Comparison of ENCODE assay signal across 14 cellular contexts in the genomic region with DNA sequence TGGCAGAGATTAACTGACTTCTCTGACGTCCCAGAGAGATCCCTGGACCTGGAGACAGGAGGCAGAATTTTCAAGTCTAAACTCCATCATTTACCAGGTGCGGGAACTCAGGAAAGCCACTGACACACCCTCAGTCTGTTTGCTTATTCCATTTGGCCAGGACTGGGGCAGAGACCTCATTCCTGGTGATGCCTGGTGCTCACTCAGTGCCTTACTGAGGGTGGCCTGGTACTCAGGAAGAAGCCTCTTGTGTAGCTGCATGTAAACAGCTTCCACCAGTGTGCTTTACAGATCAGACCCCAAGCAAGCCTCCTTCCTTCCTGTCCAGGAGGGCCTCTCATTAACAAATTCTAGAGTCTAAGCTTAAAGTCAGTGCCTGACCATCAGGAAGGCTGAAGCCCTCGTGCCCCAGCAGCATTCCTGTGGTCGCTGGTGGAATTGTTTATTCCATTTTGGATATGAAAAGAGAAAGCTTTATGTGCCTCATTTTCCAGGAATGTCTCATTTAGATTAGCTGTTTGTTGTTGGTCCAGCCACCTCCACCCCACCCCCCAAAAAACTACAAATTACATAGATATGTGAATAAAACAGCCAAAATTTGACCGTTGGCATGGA.
DNase-seq lines count a peak whose midpoint lies in the region; ATAC-seq and TF ChIP-seq lines count a peak whose summit lies in the region.
"Had no signal": no experiment of that assay in that cellular context is flagged by ENCODE, and none has a peak within 500 bp of the region (broad histone marks: within the 10 kb centered on the region; RNA-seq: fewer than 3 reads in every experiment).

No MANE protein-coding gene starts in this region.

- no peaks in the 10 kb centered on the region for H3K27me3 ChIP-seq in GM23248 (replicated peaks; ENCODE audit: insufficient read depth)
- H3K27me3 ChIP-seq in upper lobe of left lung = no peaks in the 10 kb centered on the region

- H3F3A ChIP-seq in GM23248 (ENCODE audit: insufficient read depth) = peaks cover 22% of the 10 kb centered on the region

- no peaks in the 10 kb centered on the region for H3K36me3 Mint-ChIP-seq in progenitor cell of endocrine pancreas (ENCODE audit: insufficient read depth)

- no peak overlapping the region for H3K4me3 Mint-ChIP-seq in progenitor cell of endocrine pancreas (ENCODE audit: low read depth)
- H3K4me3 Mint-ChIP-seq: activated CD4-positive, alpha-beta T cell treated with anti-CD3 and anti-CD28 coated beads for 36 hours; activated T-helper 17 cell treated with anti-CD3 and anti-CD28 coated beads, Interleukin-2, amount 50 U/mL, for 72 hours; H9 had no signal

- H3K79me2 ChIP-seq in GM23248 (ENCODE audit: insufficient read depth) = no peaks in the 10 kb centered on the region

- H3K9me3 Mint-ChIP-seq in progenitor cell of endocrine pancreas (ENCODE audit: low read depth) = no peaks in the 10 kb centered on the region
- H3K9me3 Mint-ChIP-seq: activated T-helper 17 cell treated with anti-CD3 and anti-CD28 coated beads, Interleukin-2, amount 50 U/mL, for 72 hours; H9 had no signal

- H3K27ac ChIP-seq in GM23248 (peak overlapping the region; percentile 53), upper lobe of left lung (peak overlapping the region in 3 of 4 donors; percentile 5 to 73 (median 31))

- TF ChIP-seq CTCF in fibroblast of villous mesenchyme (IDR thresholded peaks at IDR 0.05; ENCODE audit: insufficient read depth, low read depth, low read length) (no peak), upper lobe of left lung (IDR thresholded peaks at IDR 0.05) (no peak), progenitor cell of endocrine pancreas (IDR thresholded peaks at IDR 0.05; ENCODE audit: unreplicated experiment) (no peak)

- H3K4me1 ChIP-seq in GM23248 (ENCODE audit: insufficient read depth) (peaks cover 38% of the 10 kb centered on the region), upper lobe of left lung (peaks cover 0 to 13% (median 5%) of the 10 kb centered on the region in 4 donors)

- H3K4me1 Mint-ChIP-seq in progenitor cell of endocrine pancreas (ENCODE audit: low read depth) = peaks cover 2% of the 10 kb centered on the region
- H3K4me1 Mint-ChIP-seq: activated CD4-positive, alpha-beta T cell treated with anti-CD3 and anti-CD28 coated beads for 36 hours; activated T-helper 17 cell treated with anti-CD3 and anti-CD28 coated beads, Interleukin-2, amount 50 U/mL, for 72 hours had no signal

- H2AFZ ChIP-seq in GM23248 = peak overlapping the region; percentile 27; the same call in 1 of the 2 replicates

- ATAC-seq in upper lobe of left lung (ENCODE audit: low FRiP score in 2 of 2) (peak in 1 of 2 donors; percentile 8), GM19397 (IDR thresholded peaks at IDR 0.05; ENCODE audit: unreplicated experiment) (no peak)
- ATAC-seq: activated CD4-positive, alpha-beta T cell treated with anti-CD3 and anti-CD28 coated beads for 36 hours; activated T-helper 17 cell treated with anti-CD3 and anti-CD28 coated beads, Interleukin-2, amount 50 U/mL, for 72 hours had no signal

- no peak overlapping the region for H3K4me3 ChIP-seq in GM23248
- H3K4me3 ChIP-seq in fibroblast of villous mesenchyme (ENCODE audit: low read depth, low read length) = no peak overlapping the region
- no peak overlapping the region for H3K4me3 ChIP-seq in upper lobe of left lung

- TF ChIP-seq EP300 in upper lobe of left lung (IDR thresholded peaks at IDR 0.05) = no peak

- H3K36me3 ChIP-seq in GM23248 (ENCODE audit: low read depth) (no peaks in the 10 kb centered on the region), upper lobe of left lung (no peaks in the 10 kb centered on the region)

- in situ Hi-C loops in GM23248 (cut with MboI) (no loop called here), SK-MEL-5 (cut with HindIII; ENCODE audit: low pct_unique_long_range_greater_than_20kb, low sequenced_read_pairs) (no loop called here)

- no peak overlapping the region for H3K27ac Mint-ChIP-seq in progenitor cell of endocrine pancreas
- H3K27ac Mint-ChIP-seq: activated CD4-positive, alpha-beta T cell treated with anti-CD3 and anti-CD28 coated beads for 36 hours; activated T-helper 17 cell treated with anti-CD3 and anti-CD28 coated beads, Interleukin-2, amount 50 U/mL, for 72 hours; H9 had no signal

- peak overlapping the region; percentile 45 for H3K4me2 ChIP-seq in GM23248 (ENCODE audit: unreplicated experiment)

- H3K9me3 ChIP-seq in GM23248 (ENCODE audit: low read depth) = no peaks in the 10 kb centered on the region
- no peaks in the 10 kb centered on the region for H3K9me3 ChIP-seq in upper lobe of left lung

- H3K9me2 ChIP-seq in GM23248 (ENCODE audit: insufficient read depth) = no peaks in the 10 kb centered on the region

- H3K27me3 Mint-ChIP-seq in progenitor cell of endocrine pancreas = peaks cover 60% of the 10 kb centered on the region

- 60 to 64% methylated on average over 5 of the region's 5 CpGs for WGBS in GM23248 (ENCODE audit: low coverage in 1 of 2, low lambda C conversion rate in 2 of 2, missing lambda C conversion rate in 2 of 2), 2 experiments
- 64 to 65% methylated on average over 5 of the region's 5 CpGs for WGBS in upper lobe of left lung, 2 donors

- peak; percentile 75 for DNase-seq in GM23248
- peak; percentile 5 for DNase-seq in SK-MEL-5 (ENCODE audit: low read depth, low spot score)
- DNase-seq in fibroblast of villous mesenchyme (ENCODE audit: low read depth) = peak; percentile 96
- no peak for DNase-seq in upper lobe of left lung
- DNase-seq in NOMO-1 (lab: John Stamatoyannopoulos, UW; ENCODE audit: unreplicated experiment in 2 of 2) = no peak
- no peak for DNase-seq in progenitor cell of endocrine pancreas (ENCODE audit: low spot score, unreplicated experiment)
- DNase-seq: activated CD4-positive, alpha-beta T cell treated with anti-CD3 and anti-CD28 coated beads for 36 hours; central memory CD4-positive, alpha-beta T cell; COR-L47; H9; NCI-H1694 treated with DMSO at 0.1 percent for 48 hours; T-helper 1 cell had no signal

- no peak overlapping the region for H3K9ac ChIP-seq in GM23248

- TF ChIP-seq POLR2A in upper lobe of left lung (IDR thresholded peaks at IDR 0.05) = no peak

- H4K20me1 ChIP-seq in GM23248 (ENCODE audit: insufficient read depth) = no peaks in the 10 kb centered on the region

Comparison
In these comparisons a context has a peak if more than half of its experiments do, and no peak if none do; other contexts are left out.
1. DNase-seq: peak in GM23248 (single experiment), SK-MEL-5 (single experiment) and fibroblast of villous mesenchyme (single experiment); none in upper lobe of left lung (0 of 2), NOMO-1 (0 of 2) and progenitor cell of endocrine pancreas (single experiment).